Comparison of ENCODE assay signal across 13 cellular contexts in genomic region chrX:136584545-136584944, GRCh38.
DNase-seq lines count a peak whose midpoint lies in the region; ATAC-seq lines count a peak whose summit lies in the region.
"Had no signal": no experiment of that assay in that cellular context is flagged by ENCODE, and none has a peak within 500 bp of the region (broad histone marks: within the 10 kb centered on the region; RNA-seq: fewer than 3 reads in every experiment).

No MANE protein-coding gene starts in this region.

- peak; percentile 53 for ATAC-seq in HG03280 (IDR thresholded peaks at IDR 0.05; ENCODE audit: unreplicated experiment)
- ATAC-seq: lower lobe of right lung had no signal

- DNase-seq in stimulated activated CD4-positive, alpha-beta T cell treated with anti-CD3 and anti-CD28 coated beads, Interleukin-15, amount 100 ng/mL, for 48 hours (ENCODE audit: low read depth in 2 of 2), result peak; percentile 14 to 35
- DNase-seq in stimulated activated CD4-positive, alpha-beta T cell treated with anti-CD3 and anti-CD28 coated beads, Interleukin-2, amount 100 ng/mL, for 48 hours, result no peak
- peak; percentile 38 for DNase-seq in activated naive CD4-positive, alpha-beta T cell treated with anti-CD3 and anti-CD28 coated beads, Interleukin-2, amount 50 U/mL, for 16 hours
- no peak for DNase-seq in AML-193 (lab: John Stamatoyannopoulos, UW)
- no peak for DNase-seq in anterior cingulate cortex (lab: John Stamatoyannopoulos, UW)
- no peak for DNase-seq in NK-92 (lab: John Stamatoyannopoulos, UW; ENCODE audit: unreplicated experiment)
- DNase-seq in globus pallidus (ENCODE audit: low spot score), result no peak
- DNase-seq: hippocampal formation, lower lobe of right lung, NCI-H2029 treated with DMSO at 0.1 percent for 48 hours, NCI-H774, SHP77 treated with DMSO at 0.1 percent for 48 hours had no signal

Comparison
In these comparisons a context has a peak if more than half of its experiments do, and no peak if none do; other contexts are left out.
1. DNase-seq: peak in stimulated activated CD4-positive, alpha-beta T cell treated with anti-CD3 and anti-CD28 coated beads, Interleukin-15, amount 100 ng/mL, for 48 hours (2 of 2) and activated naive CD4-positive, alpha-beta T cell treated with anti-CD3 and anti-CD28 coated beads, Interleukin-2, amount 50 U/mL, for 16 hours (single experiment); none in stimulated activated CD4-positive, alpha-beta T cell treated with anti-CD3 and anti-CD28 coated beads, Interleukin-2, amount 100 ng/mL, for 48 hours (0 of 2), AML-193 (0 of 2), anterior cingulate cortex (0 of 58), NK-92 (single experiment) and globus pallidus (single experiment).